Comparison of ENCODE assay signal across 8 cellular contexts in the genomic region with DNA sequence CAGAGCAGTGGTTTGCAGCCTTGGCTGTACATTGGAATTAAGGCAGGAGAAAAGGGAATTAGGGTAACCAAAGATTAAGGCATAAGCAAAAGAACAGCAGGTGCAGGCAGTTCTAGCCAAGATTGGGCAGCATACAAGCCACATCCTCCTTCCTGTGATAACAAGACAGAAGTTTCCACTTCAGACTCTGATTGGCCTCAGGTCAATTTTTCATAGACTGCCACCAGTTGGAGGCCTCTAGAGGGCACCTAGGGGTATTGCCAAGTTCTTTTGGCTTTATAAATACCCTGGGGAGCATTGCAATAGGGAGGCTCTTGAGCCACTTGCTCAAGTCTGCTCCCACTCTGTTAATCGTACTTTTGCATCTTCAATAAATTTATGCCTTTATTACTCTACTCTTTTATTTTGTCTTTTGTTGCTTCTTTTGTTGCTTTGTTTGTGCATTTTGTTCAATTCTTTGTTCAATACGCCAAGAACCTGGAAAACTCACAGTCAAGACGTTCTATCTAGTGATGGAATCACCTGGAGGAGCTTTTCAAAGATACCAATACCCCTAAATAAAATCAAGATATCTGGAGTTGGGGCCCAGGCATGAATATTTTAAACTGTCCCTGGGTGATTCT. TPM values are rescaled to one million over a fixed set of nuclear protein-coding genes. Genes with fewer than 3 reads are reported as not detected.
DNase-seq lines count a peak whose midpoint lies in the region; FAIRE-seq and TF ChIP-seq lines count a peak whose summit lies in the region.

No MANE protein-coding gene starts in this region.

- H3K27me3 ChIP-seq in BLaER1: no peaks in the 10 kb centered on the region
- no peaks in the 10 kb centered on the region for H3K27me3 ChIP-seq in HL-60 (ENCODE audit: insufficient read depth, poor library complexity, severe bottlenecking)

- H3K27ac Mint-ChIP-seq in activated naive CD4-positive, alpha-beta T cell treated with anti-CD3 and anti-CD28 coated beads for 36 hours: no peak overlapping the region

- in situ Hi-C loops in SK-MEL-5 (cut with HindIII; ENCODE audit: low pct_unique_long_range_greater_than_20kb, low sequenced_read_pairs): no loop called here

- no peaks in the 10 kb centered on the region for H3K36me3 ChIP-seq in BLaER1

- TF ChIP-seq CTCF in HL-60 (IDR thresholded peaks at IDR 0.05; ENCODE audit: insufficient read depth, low read length): peak; percentile 62

- no peak overlapping the region for H3K4me3 Mint-ChIP-seq in activated naive CD4-positive, alpha-beta T cell treated with anti-CD3 and anti-CD28 coated beads for 36 hours

- no peak overlapping the region for H3K9ac ChIP-seq in BLaER1

- H3K4me3 ChIP-seq in BLaER1: no peak overlapping the region
- no peak overlapping the region for H3K4me3 ChIP-seq in HL-60 (replicated peaks; ENCODE audit: insufficient read depth, low read length)

- peak overlapping the region; percentile 35 for H3K4me2 ChIP-seq in BLaER1

- no peaks in the 10 kb centered on the region for H3K27me3 Mint-ChIP-seq in activated naive CD4-positive, alpha-beta T cell treated with anti-CD3 and anti-CD28 coated beads for 36 hours (ENCODE audit: low read depth)

- CTCF ChIA-PET in activated naive CD4-positive, alpha-beta T cell treated with anti-CD3 and anti-CD28 coated beads for 36 hours (lab: Charles Lee): interaction anchor here (0.6 to 0.7 kb wide), 2 partner anchors 69 to 129 kb away, joined by 3 read pairs; no protein-coding TSS in a partner anchor

- DNase-seq in GM19238 (ENCODE audit: insufficient read length, low spot score) (peak; percentile 11), HL-60 (ENCODE audit: low read depth in 1 of 2, low spot score in 1 of 2) (peak; percentile 35 to 68), SK-MEL-5 (ENCODE audit: low read depth, low spot score) (peak; percentile 87), NCI-H128 (lab: John Stamatoyannopoulos, UW; ENCODE audit: unreplicated experiment) (no peak)
- peak; percentile 72 for DNase-seq in activated naive CD4-positive, alpha-beta T cell treated with anti-CD3 and anti-CD28 coated beads for 36 hours
- peak; percentile 20 for DNase-seq in stimulated activated CD8-positive, alpha-beta memory T cell treated with anti-CD3 and anti-CD28 coated beads, Interleukin-4, amount 100 ng/mL, for 24 hours (ENCODE audit: low read depth)

- intact Hi-C loops in activated naive CD4-positive, alpha-beta T cell treated with anti-CD3 and anti-CD28 coated beads for 36 hours (cut with micrococcal nuclease): loop anchor here (5.0 kb wide), 2 partner anchors 34 to 139 kb away; partner anchors contain the start of gene FMN1

- H3K4me1 Mint-ChIP-seq in activated naive CD4-positive, alpha-beta T cell treated with anti-CD3 and anti-CD28 coated beads for 36 hours (ENCODE audit: low read depth): peaks cover 12% of the 10 kb centered on the region

- no peaks in the 10 kb centered on the region for H3K9me3 ChIP-seq in BLaER1

- no peaks in the 10 kb centered on the region for H3K9me3 Mint-ChIP-seq in activated naive CD4-positive, alpha-beta T cell treated with anti-CD3 and anti-CD28 coated beads for 36 hours

- peak; percentile 80 for FAIRE-seq in islet of Langerhans (lab: Jason Lieb, UNC)

- no peaks in the 10 kb centered on the region for H4K20me1 ChIP-seq in BLaER1

- H3K4me1 ChIP-seq in BLaER1: peaks cover 21% of the 10 kb centered on the region

- H3K27ac ChIP-seq in BLaER1 (no peak overlapping the region), HL-60 (replicated peaks) (no peak overlapping the region)

- H3K36me3 Mint-ChIP-seq in activated naive CD4-positive, alpha-beta T cell treated with anti-CD3 and anti-CD28 coated beads for 36 hours (ENCODE audit: low read depth): no peaks in the 10 kb centered on the region

RNA-seq across cellular contexts. Expression of gene FMN1, which starts 32.2 kb away (rescaled TPM):
- total RNA-seq in SK-MEL-5 (2014; rRNA removed; shearing (Covaris generic)): 87.0 and 96.0 TPM in 2 replicates
- 42.4 and 63.2 TPM in 2 replicates for polyA plus RNA-seq in SK-MEL-5 (2015; cell fraction: cytosol; rRNA removed)
- polyA plus RNA-seq in SK-MEL-5 (2015; cell fraction: nucleus; rRNA removed): 44.5 and 58.3 TPM in 2 replicates
- under 1 TPM; 0.02 to 0.12 TPM for total RNA-seq in activated naive CD4-positive, alpha-beta T cell treated with anti-CD3 and anti-CD28 coated beads for 36 hours

Comparison
In these comparisons a context has a peak if more than half of its experiments do, and no peak if none do; other contexts are left out.
1. RNA of gene FMN1, which starts 32.2 kb away (total RNA-seq): 87.0 to 96.0 TPM in SK-MEL-5; 0.02 to 0.12 TPM in activated naive CD4-positive, alpha-beta T cell treated with anti-CD3 and anti-CD28 coated beads for 36 hours; every median in the first group is over 10 times any median in the second.